ENCODE assay signal across 1 cellular context in genomic region chr1:58155418-58156123, GRCh38.
TF ChIP-seq lines count a peak whose summit lies in the region.

No MANE protein-coding gene starts in this region.

TF ChIP-seq in HCT116, 20 proteins besides CTCF, POLR2A, EP300 and RAD21 (continued from another document):
- TF ChIP-seq ZBTB33 (IDR thresholded peaks at IDR 0.05; ENCODE audit: extremely low read depth, insufficient replicate concordance, low read length) (no peak), POLR2AphosphoS5 (IDR thresholded peaks at IDR 0.05; ENCODE audit: low read depth, low read length) (no peak), YY1 (IDR thresholded peaks at IDR 0.05; ENCODE audit: extremely low read depth, insufficient replicate concordance, low read depth, low read length) (no peak), EGR1 (IDR thresholded peaks at IDR 0.05; ENCODE audit: low read depth) (no peak), ZNF274 (IDR thresholded peaks at IDR 0.05; ENCODE audit: low read depth, low read length) (no peak), ATF3 (IDR thresholded peaks at IDR 0.05) (no peak), EZH2phosphoT487 (IDR thresholded peaks at IDR 0.05; ENCODE audit: borderline replicate concordance) (no peak), TCF7L2 (IDR thresholded peaks at IDR 0.05; ENCODE audit: borderline replicate concordance, extremely low read depth, insufficient read depth, insufficient read length) (no peak)
